In the genomic region with DNA sequence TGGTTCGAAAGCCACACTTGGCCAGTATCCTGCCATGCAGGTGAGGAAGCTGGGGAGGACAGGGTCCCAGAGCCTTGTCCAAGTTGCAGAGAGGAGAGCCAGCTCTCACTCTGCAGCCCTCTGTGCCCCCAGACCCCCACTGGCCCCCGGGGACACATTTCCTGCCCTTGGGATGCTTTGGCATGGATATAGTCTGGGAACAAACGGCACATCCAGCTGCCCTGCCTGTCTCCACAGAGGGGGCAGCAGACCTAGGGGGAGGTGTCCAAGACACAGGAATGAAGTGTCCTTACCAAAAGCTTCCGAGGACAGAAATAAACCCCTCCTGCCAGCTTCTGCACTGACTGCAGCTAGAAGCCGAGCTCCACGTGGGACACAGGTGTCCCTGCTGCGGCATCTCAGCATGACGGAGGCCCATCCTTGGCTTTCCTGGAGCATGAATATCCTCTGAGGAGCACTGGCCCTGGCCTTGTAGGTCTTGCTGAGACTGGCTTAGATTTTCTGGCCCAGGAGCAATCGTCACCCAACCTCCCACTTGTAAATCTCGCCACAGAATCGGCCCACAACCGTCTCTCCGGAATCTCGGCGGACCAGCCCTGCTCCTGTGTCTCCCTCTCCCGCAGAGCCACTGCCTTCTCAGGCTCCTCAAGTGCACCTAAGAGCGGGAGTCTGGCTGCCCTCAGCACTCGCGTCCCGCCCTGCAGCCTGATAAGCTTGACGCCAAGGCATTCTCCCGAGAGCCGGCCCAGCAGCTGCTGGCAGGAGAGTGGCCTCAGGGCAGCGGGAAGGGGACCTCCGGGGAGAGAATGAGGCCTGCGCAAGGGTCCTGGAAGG, we compare ENCODE assay signal across 8 cellular contexts. TPM values are rescaled to one million over a fixed set of nuclear protein-coding genes. Genes with fewer than 3 reads are reported as not detected.
DNase-seq lines count a peak whose midpoint lies in the region; ATAC-seq and TF ChIP-seq lines count a peak whose summit lies in the region.

No MANE protein-coding gene starts in this region.

- no peak for TF ChIP-seq EP300 in tibial nerve (IDR thresholded peaks at IDR 0.05)

- H3K27me3 ChIP-seq in AG04450 (ENCODE audit: control insufficient read depth, insufficient read depth, low read length) (no peaks in the 10 kb centered on the region), SJCRH30 (no peaks in the 10 kb centered on the region), tibial nerve (no peaks in the 10 kb centered on the region)

- H3K27ac ChIP-seq in AG04450 (ENCODE audit: low read depth, low read length): peak overlapping the region; percentile 73
- H3K27ac ChIP-seq in SJCRH30: peak overlapping the region; percentile 97
- H3K27ac ChIP-seq in tibial nerve: peak overlapping the region; percentile 91 to 99 (median 96)

- ATAC-seq in GM19035 (IDR thresholded peaks at IDR 0.05; ENCODE audit: unreplicated experiment) (peak; percentile 0), HG03045 (IDR thresholded peaks at IDR 0.05; ENCODE audit: unreplicated experiment) (no peak), HG02610 (IDR thresholded peaks at IDR 0.05; ENCODE audit: unreplicated experiment) (no peak)

- H3K9me3 ChIP-seq in AG04450 (ENCODE audit: control insufficient read depth, insufficient read depth, low read length): no peaks in the 10 kb centered on the region; the same call in 1 of the 2 replicates
- no peaks in the 10 kb centered on the region for H3K9me3 ChIP-seq in SJCRH30 (replicated peaks)
- H3K9me3 ChIP-seq in tibial nerve: no peaks in the 10 kb centered on the region

- no peak for TF ChIP-seq POLR2A in tibial nerve (IDR thresholded peaks at IDR 0.05)

- WGBS in tibial nerve, 2 donors: 6 to 7% methylated on average over 21 to 24 of the region's 26 CpGs

- TF ChIP-seq CTCF in AG04450 (IDR thresholded peaks at IDR 0.05; ENCODE audit: low read depth, low read length) (no peak), tibial nerve (IDR thresholded peaks at IDR 0.05) (no peak)

- CTCF ChIA-PET in AG04450 (lab: Charles Lee): no interaction called here

- DNase-seq in AG04450 (ENCODE audit: low read depth, low spot score) (no peak), SJCRH30 (peak; percentile 88 to 90), dermis blood vessel endothelial cell (peak; percentile 58), medulla oblongata (ENCODE audit: extremely low spot score) (peak; percentile 8), tibial nerve (ENCODE audit: low spot score in 2 of 2) (no peak)

- POLR2A ChIA-PET in AG04450 (lab: Yijun Ruan, JAX): interaction anchor here (0.5 to 1.3 kb wide), 5 partner anchors 9 to 110 kb away, joined by 3 to 4 read pairs (median 4); a partner anchor contains a TSS

- H3K36me3 ChIP-seq in SJCRH30: no peaks in the 10 kb centered on the region
- peaks cover 0 to 9% (median 0%) of the 10 kb centered on the region in 3 donors for H3K36me3 ChIP-seq in tibial nerve

- H3K4me3 ChIP-seq in AG04450 (ENCODE audit: low read depth, low read length) (peak overlapping the region; percentile 76), SJCRH30 (peak overlapping the region; percentile 91), tibial nerve (peak overlapping the region; percentile 65 to 92 (median 76))

- H3K4me1 ChIP-seq in SJCRH30: peaks cover 15% of the 10 kb centered on the region
- peaks cover 0 to 50% (median 32%) of the 10 kb centered on the region in 4 donors for H3K4me1 ChIP-seq in tibial nerve

RNA-seq across cellular contexts. Expression of a gene that starts 1.1 kb away (rescaled TPM):
- 7.5 and 8.6 TPM in 2 replicates for polyA plus RNA-seq in AG04450 (2011; rRNA removed)
- 8.5 and 10.5 TPM in 2 replicates for polyA minus RNA-seq in AG04450 (2011; rRNA and poly(A)+ RNA removed)
- total RNA-seq in SJCRH30 (2014; rRNA removed; shearing (Covaris generic)): 48.8 and 54.0 TPM in 2 replicates
- 50.5 and 83.4 TPM in 2 replicates for total RNA-seq in dermis blood vessel endothelial cell
- 10 to 100 TPM; 19.0 to 91.5 (median 52.5) TPM for total RNA-seq in tibial nerve

RNA-seq across cellular contexts. Expression of a gene that starts 33.8 kb away (rescaled TPM):
- not detected in 2 replicates for polyA plus RNA-seq in AG04450 (2011; rRNA removed)
- polyA minus RNA-seq in AG04450 (2011; rRNA and poly(A)+ RNA removed): not detected in 2 replicates
- total RNA-seq in SJCRH30 (2014; rRNA removed; shearing (Covaris generic)): not detected in 2 replicates
- not detected in 2 replicates for total RNA-seq in dermis blood vessel endothelial cell
- total RNA-seq in tibial nerve: not detected

RNA-seq across cellular contexts. Expression of a gene that starts 40.4 kb away (rescaled TPM):
- 0.45 and 0.88 TPM in 2 replicates for polyA plus RNA-seq in AG04450 (2011; rRNA removed)
- 0.26 and 0.41 TPM in 2 replicates for polyA minus RNA-seq in AG04450 (2011; rRNA and poly(A)+ RNA removed)
- 0.08 TPM in 1 of 2 replicates, not detected in the other for total RNA-seq in SJCRH30 (2014; rRNA removed; shearing (Covaris generic))
- total RNA-seq in dermis blood vessel endothelial cell (1.9 and 2.7 TPM in 2 replicates), tibial nerve (1 to 10 TPM in 3 of 4 donors, under 1 TPM in 1; 0.98 to 5.2 (median 1.9) TPM)

RNA-seq across cellular contexts. Expression of a gene that starts 43.4 kb away (rescaled TPM):
- polyA plus RNA-seq in AG04450 (2011; rRNA removed): 12.1 and 17.6 TPM in 2 replicates
- 26.2 and 28.4 TPM in 2 replicates for polyA minus RNA-seq in AG04450 (2011; rRNA and poly(A)+ RNA removed)
- 20.9 and 24.4 TPM in 2 replicates for total RNA-seq in SJCRH30 (2014; rRNA removed; shearing (Covaris generic))
- total RNA-seq in dermis blood vessel endothelial cell (25.4 and 32.2 TPM in 2 replicates), tibial nerve (10 to 100 TPM; 49.2 to 89.6 (median 71.8) TPM)

Comparison
In these comparisons a context has a peak if more than half of its experiments do, and no peak if none do; other contexts are left out.
1. DNase-seq: peak in SJCRH30 (2 of 2), dermis blood vessel endothelial cell (single experiment) and medulla oblongata (single experiment); none in AG04450 (single experiment) and tibial nerve (0 of 2).
2. Peak in every context shown above with its lines, with median percentiles within 50 percentile points of each other: H3K27ac ChIP-seq and H3K4me3 ChIP-seq.